In the genomic region with DNA sequence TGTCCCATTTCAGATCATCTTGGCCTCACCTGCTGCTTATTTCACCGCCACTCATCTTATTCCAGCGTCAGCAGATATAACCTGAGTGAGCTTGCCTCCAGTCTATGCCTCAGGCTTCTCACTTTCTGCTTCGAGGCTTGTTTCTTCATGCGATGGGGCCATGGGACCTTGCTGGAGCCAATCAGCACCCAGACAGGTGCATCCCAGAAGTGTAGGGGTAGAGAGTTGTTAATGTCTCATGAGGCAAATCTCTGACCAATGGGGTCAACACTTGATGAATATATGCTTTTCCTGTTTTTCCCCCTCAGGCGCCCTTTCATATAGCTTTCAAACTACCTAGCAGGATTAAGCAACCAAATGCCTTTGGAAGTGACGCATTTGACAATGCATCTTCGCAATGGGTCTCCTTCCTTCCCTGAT, we compare ENCODE assay signal across 9 cellular contexts. TPM values are rescaled to one million over a fixed set of nuclear protein-coding genes. Genes with fewer than 3 reads are reported as not detected.
DNase-seq lines count a peak whose midpoint lies in the region; ATAC-seq and TF ChIP-seq lines count a peak whose summit lies in the region.
"Had no signal": no experiment of that assay in that cellular context is flagged by ENCODE, and none has a peak within 500 bp of the region (broad histone marks: within the 10 kb centered on the region; RNA-seq: fewer than 3 reads in every experiment).

No MANE protein-coding gene starts in this region.

- no peak overlapping the region for H4K5ac ChIP-seq in H9 (ENCODE audit: insufficient read length, low read depth, low read length)

- no peaks in the 10 kb centered on the region for H3K9me3 Mint-ChIP-seq in H9
- H3K9me3 Mint-ChIP-seq in naive thymus-derived CD4-positive, alpha-beta T cell: no peaks in the 10 kb centered on the region

- H3K4me3 Mint-ChIP-seq in H9: peak overlapping the region; percentile 93 to 95; a peak in 2 of 5 replicates
- peak overlapping the region; percentile 88 to 98 (median 96) for H3K4me3 Mint-ChIP-seq in naive thymus-derived CD4-positive, alpha-beta T cell

- peak overlapping the region; percentile 74 for H3K4me2 ChIP-seq in H9 (ENCODE audit: insufficient read depth, insufficient read length, low read length)

- H3T11ph ChIP-seq in H9 (ENCODE audit: low read length): no peak overlapping the region

- CTCF ChIA-PET in AG04449 (lab: Yijun Ruan, JAX): interaction anchor here (0.8 to 1.8 kb wide), 4 partner anchors 8 to 69 kb away, joined by 3 to 9 read pairs (median 4); no protein-coding TSS in a partner anchor
- CTCF ChIA-PET in naive thymus-derived CD4-positive, alpha-beta T cell (lab: Charles Lee): interaction anchor here (0.8 to 1.3 kb wide), 2 partner anchors 53 to 54 kb away, joined by 3 to 4 read pairs; no protein-coding TSS in a partner anchor

- H2AK5ac ChIP-seq in H9 (ENCODE audit: insufficient read length, low read length): no peak overlapping the region

- H3K4me1 ChIP-seq in H9 (ENCODE audit: insufficient read depth, low read length) (no peaks in the 10 kb centered on the region; the same call in 1 of the 2 replicates), adrenal gland (replicated peaks in 1 of 2) (peaks cover 10 to 21% of the 10 kb centered on the region in 2 donors)
- peaks cover 20 to 23% of the 10 kb centered on the region in 2 donors for H3K4me1 ChIP-seq in naive thymus-derived CD4-positive, alpha-beta T cell (ENCODE audit: control insufficient read depth in 2 of 2, insufficient read depth in 2 of 2, low read length in 2 of 2)

- no peak for ATAC-seq in naive thymus-derived CD4-positive, alpha-beta T cell

- no peak overlapping the region for H2BK120ac ChIP-seq in H9 (ENCODE audit: low read depth, low read length, poor library complexity, severe bottlenecking)

- no peak overlapping the region for H2BK15ac ChIP-seq in H9 (ENCODE audit: low read depth, low read length)

- no peaks in the 10 kb centered on the region for H3K79me1 ChIP-seq in H9 (ENCODE audit: insufficient read depth, low read depth, low read length, poor library complexity, severe bottlenecking)

- H3K4ac ChIP-seq in H9 (ENCODE audit: low read depth, low read length): no peak overlapping the region

- H2AFZ ChIP-seq in H9 (ENCODE audit: low read length): peak overlapping the region; percentile 17

- H3K27me3 Mint-ChIP-seq in H9 (ENCODE audit: low read depth): peaks cover 8% of the 10 kb centered on the region
- H3K27me3 Mint-ChIP-seq in naive thymus-derived CD4-positive, alpha-beta T cell: peaks cover 0 to 5% (median 3%) of the 10 kb centered on the region in 5 donors

- intact Hi-C loops in adrenal gland (cut with DNase I): loop anchor here in 1 of 2 donors (10.0 kb wide), 1 partner anchor 54 kb away; a partner anchor contains a TSS
- intact Hi-C loops in naive thymus-derived CD4-positive, alpha-beta T cell (cut with micrococcal nuclease): no loop called here

- no peaks in the 10 kb centered on the region for H3K9me3 ChIP-seq in H9 (ENCODE audit: control insufficient read depth, low read depth, low read length)
- H3K9me3 ChIP-seq in adrenal gland (replicated peaks in 1 of 3): no peaks in the 10 kb centered on the region
- H3K9me3 ChIP-seq in naive thymus-derived CD4-positive, alpha-beta T cell (ENCODE audit: control insufficient read depth in 2 of 3, low read length in 3 of 3): no peaks in the 10 kb centered on the region

- no peak overlapping the region for H4K91ac ChIP-seq in H9 (ENCODE audit: insufficient read length, low read depth, low read length)

- H2BK20ac ChIP-seq in H9 (ENCODE audit: low read depth, low read length, poor library complexity, severe bottlenecking): no peak overlapping the region

- H2BK12ac ChIP-seq in H9 (ENCODE audit: insufficient read length, low read depth, low read length): no peak overlapping the region

- no peak for DNase-seq in AG04449 (ENCODE audit: low read depth, low spot score)
- no peak for DNase-seq in H9
- DNase-seq in adrenal gland: no peak
- DNase-seq in naive thymus-derived CD4-positive, alpha-beta T cell: peak in 2 of 9 donors; percentile 0 to 1
- DNase-seq in superior temporal gyrus (ENCODE audit: extremely low spot score): no peak
- no peak for DNase-seq in H7
- DNase-seq in cerebellar cortex (ENCODE audit: low spot score): no peak
- DNase-seq in HuH-7 (ENCODE audit: low spot score): no peak

- no peaks in the 10 kb centered on the region for H4K20me1 ChIP-seq in H9 (ENCODE audit: control insufficient read depth, insufficient read depth, insufficient read length)

- no peak overlapping the region for H3K18ac ChIP-seq in H9 (ENCODE audit: insufficient read length, low read depth, low read length)

- peaks cover 12 to 19% of the 10 kb centered on the region in 2 experiments for H3K4me1 Mint-ChIP-seq in H9
- peaks cover 26 to 48% (median 44%) of the 10 kb centered on the region in 7 donors for H3K4me1 Mint-ChIP-seq in naive thymus-derived CD4-positive, alpha-beta T cell

- no peak overlapping the region for H3K23ac ChIP-seq in H9 (ENCODE audit: insufficient read length, low read depth, low read length)

- H3K79me2 ChIP-seq in H9 (ENCODE audit: insufficient read depth, low read length): no peaks in the 10 kb centered on the region

- no peak overlapping the region for H2BK5ac ChIP-seq in H9 (ENCODE audit: insufficient read length, low read length)

- H3K23me2 ChIP-seq in H9 (ENCODE audit: insufficient read length, low read depth, low read length, poor library complexity, severe bottlenecking): no peaks in the 10 kb centered on the region

- no peak overlapping the region for H3K9ac ChIP-seq in H9 (ENCODE audit: extremely low read depth, insufficient read length, low read length)

- no peak overlapping the region for H3K56ac ChIP-seq in H9 (ENCODE audit: insufficient read length, low read depth, low read length)

- no peak overlapping the region for H3K27ac Mint-ChIP-seq in H9
- peak overlapping the region in 8 of 9 donors; percentile 89 to 97 (median 94) for H3K27ac Mint-ChIP-seq in naive thymus-derived CD4-positive, alpha-beta T cell

- H3K27ac ChIP-seq in H9 (ENCODE audit: insufficient read length, low read depth, low read length): no peak overlapping the region
- peak overlapping the region in 3 of 5 donors; percentile 79 for H3K27ac ChIP-seq in adrenal gland
- peak overlapping the region; percentile 75 for H3K27ac ChIP-seq in naive thymus-derived CD4-positive, alpha-beta T cell (ENCODE audit: low read depth, low read length)

- no CpG with 5 or more reads among the region's 7 CpGs for WGBS in H9 (ENCODE audit: extremely low coverage, insufficient read length, low lambda C conversion rate)
- WGBS in adrenal gland, 4 donors: 80 to 86% (median 82%) methylated on average over 7 of the region's 7 CpGs

- peaks cover 0 to 15% (median 4%) of the 10 kb centered on the region in 3 experiments; a peak in 3 of 7 replicates for H3K36me3 Mint-ChIP-seq in H9 (ENCODE audit: insufficient read depth in 1 of 3, low read depth in 3 of 3)
- H3K36me3 Mint-ChIP-seq in naive thymus-derived CD4-positive, alpha-beta T cell: peaks cover 0 to 8% (median 0%) of the 10 kb centered on the region in 5 donors

- TF ChIP-seq CTCF in AG04449 (IDR thresholded peaks at IDR 0.05; ENCODE audit: insufficient read depth, low read length, missing control alignments) (no peak), H9 (conservative IDR thresholded peaks at IDR 0.05) (no peak), adrenal gland (IDR thresholded peaks at IDR 0.05) (no peak)

- peaks cover 0 to 4% of the 10 kb centered on the region in 2 donors for H3K36me3 ChIP-seq in adrenal gland (replicated peaks in 1 of 2)
- peaks cover 0 to 9% (median 0%) of the 10 kb centered on the region in 3 experiments for H3K36me3 ChIP-seq in naive thymus-derived CD4-positive, alpha-beta T cell (ENCODE audit: control insufficient read depth in 2 of 3, insufficient read depth in 3 of 3, low read length in 3 of 3)
- H3K36me3 ChIP-seq in H7 (replicated peaks; ENCODE audit: control insufficient read depth, insufficient read depth, low read length): no peaks in the 10 kb centered on the region

- H3K14ac ChIP-seq in H9 (ENCODE audit: insufficient read depth, low read length): no peak overlapping the region

- H4K8ac ChIP-seq in H9 (replicated peaks; ENCODE audit: insufficient read length, low read depth, low read length): no peak overlapping the region

- POLR2A ChIA-PET in AG04449 (lab: Yijun Ruan, JAX): interaction anchor here (1.6 kb wide), 1 partner anchor 55 kb away, joined by 6 read pairs; a partner anchor contains a TSS
- POLR2A ChIA-PET in naive thymus-derived CD4-positive, alpha-beta T cell (lab: Charles Lee): interaction anchor here (1.4 to 3.3 kb wide), 2 partner anchors 12 to 55 kb away, joined by 3 to 21 read pairs; a partner anchor contains a TSS

- peak overlapping the region; percentile 99 for H3K4me3 ChIP-seq in AG04449 (ENCODE audit: low read depth, low read length)
- H3K4me3 ChIP-seq in adrenal gland: peak overlapping the region in 1 of 4 donors; percentile 77
- peak overlapping the region; percentile 79 for H3K4me3 ChIP-seq in naive thymus-derived CD4-positive, alpha-beta T cell (ENCODE audit: low read length)
- H3K4me3 ChIP-seq in H7 (ENCODE audit: insufficient read depth, low read depth, low read length): no peak overlapping the region

- H3K27me3 ChIP-seq in H9 (ENCODE audit: insufficient read depth, low read length): no peaks in the 10 kb centered on the region
- no peaks in the 10 kb centered on the region for H3K27me3 ChIP-seq in adrenal gland
- no peaks in the 10 kb centered on the region for H3K27me3 ChIP-seq in naive thymus-derived CD4-positive, alpha-beta T cell (ENCODE audit: control insufficient read depth in 2 of 2, insufficient read depth in 2 of 2, low read length in 2 of 2)
- peaks cover 3% of the 10 kb centered on the region for H3K27me3 ChIP-seq in H7 (ENCODE audit: control insufficient read depth, insufficient read depth, low read length)

- TF ChIP-seq POLR2A in adrenal gland (IDR thresholded peaks at IDR 0.05): no peak

RNA-seq across cellular contexts. Expression of a gene that starts 0.9 kb away (rescaled TPM):
- 29.1 and 33.1 TPM in 2 replicates for total RNA-seq in H9 (2021)
- total RNA-seq in adrenal gland: 10 to 100 TPM; 24.8 to 59.5 (median 38.9) TPM
- 10 to 100 TPM; 22.2 to 55.2 (median 23.1) TPM for polyA plus RNA-seq in adrenal gland
- 10 to 100 TPM; 10.5 to 18.0 (median 16.3) TPM for total RNA-seq in naive thymus-derived CD4-positive, alpha-beta T cell
- 10 to 100 TPM; 20.6 to 27.4 TPM for polyA plus RNA-seq in naive thymus-derived CD4-positive, alpha-beta T cell
- total RNA-seq in H7 (2014; rRNA removed; shearing (Covaris generic)): 26.9 and 29.3 TPM in 2 replicates

RNA-seq across cellular contexts. Expression of a gene that starts 3.5 kb away (rescaled TPM):
- not detected in 2 replicates for total RNA-seq in H9 (2021)
- total RNA-seq in adrenal gland: 1 to 10 TPM in 1 of 8 donors, under 1 TPM in 1, not detected in 6; 0.19 to 1.5 TPM
- under 1 TPM in 2 of 3 donors, not detected in 1; 0.03 to 0.11 TPM for polyA plus RNA-seq in adrenal gland
- total RNA-seq in naive thymus-derived CD4-positive, alpha-beta T cell: not detected
- not detected for polyA plus RNA-seq in naive thymus-derived CD4-positive, alpha-beta T cell
- total RNA-seq in H7 (2014; rRNA removed; shearing (Covaris generic)): 0.41 TPM in 1 of 2 replicates, not detected in the other
- total RNA-seq: lung microvascular endothelial cell had no signal

RNA-seq across cellular contexts. Expression of a gene that starts 52.4 kb away (rescaled TPM):
- total RNA-seq in H9 (2021) (49.3 and 50.2 TPM in 2 replicates), adrenal gland (10 to 100 TPM in 6 of 8 donors, 1 to 10 TPM in 2; 8.2 to 13.7 (median 10.4) TPM)
- polyA plus RNA-seq in adrenal gland: 10 to 100 TPM in 1 of 3 donors, 1 to 10 TPM in 2; 2.9 to 12.7 (median 3.0) TPM
- 10 to 100 TPM in 3 of 5 experiments, 1 to 10 TPM in 2; 6.9 to 20.2 (median 13.2) TPM for total RNA-seq in naive thymus-derived CD4-positive, alpha-beta T cell
- polyA plus RNA-seq in naive thymus-derived CD4-positive, alpha-beta T cell: 10 to 100 TPM in 1 of 2 donors, 1 to 10 TPM in 1; 9.7 to 10.8 TPM
- 92.6 and 110 TPM in 2 replicates for total RNA-seq in H7 (2014; rRNA removed; shearing (Covaris generic))

RNA-seq across cellular contexts. Expression of a gene that starts 55.0 kb away (rescaled TPM):
- 33.6 and 36.8 TPM in 2 replicates for total RNA-seq in H9 (2021)
- total RNA-seq in adrenal gland: 10 to 100 TPM in 7 of 8 donors, 1 to 10 TPM in 1; 7.2 to 37.3 (median 26.0) TPM
- 10 to 100 TPM; 25.5 to 39.1 (median 37.8) TPM for polyA plus RNA-seq in adrenal gland
- total RNA-seq in naive thymus-derived CD4-positive, alpha-beta T cell: 10 to 100 TPM; 17.5 to 59.9 (median 41.3) TPM
- polyA plus RNA-seq in naive thymus-derived CD4-positive, alpha-beta T cell: 10 to 100 TPM; 38.0 to 53.7 TPM
- total RNA-seq in H7 (2014; rRNA removed; shearing (Covaris generic)): 25.7 and 30.0 TPM in 2 replicates

RNA-seq across cellular contexts. Expression of a gene that starts 55.6 kb away (rescaled TPM):
- total RNA-seq in H9 (2021) (36.3 and 38.2 TPM in 2 replicates), adrenal gland (10 to 100 TPM; 20.4 to 43.4 (median 31.6) TPM)
- polyA plus RNA-seq in adrenal gland: 10 to 100 TPM; 15.2 to 36.6 (median 18.6) TPM
- 10 to 100 TPM in 1 of 5 experiments, 1 to 10 TPM in 4; 6.2 to 20.3 (median 7.8) TPM for total RNA-seq in naive thymus-derived CD4-positive, alpha-beta T cell
- polyA plus RNA-seq in naive thymus-derived CD4-positive, alpha-beta T cell: 10 to 100 TPM in 1 of 2 donors, 1 to 10 TPM in 1; 7.7 to 13.8 TPM
- total RNA-seq in H7 (2014; rRNA removed; shearing (Covaris generic)): 77.2 and 80.9 TPM in 2 replicates

Comparison
In these comparisons a context has a peak if more than half of its experiments do, and no peak if none do; other contexts are left out.
1. H3K27ac Mint-ChIP-seq: peak in naive thymus-derived CD4-positive, alpha-beta T cell (8 of 9); none in H9 (0 of 3).